8 cellular contexts compared by ENCODE assay signal in genomic region chr11:62573006-62573591, GRCh38. TPM values are rescaled to one million over a fixed set of nuclear protein-coding genes. Genes with fewer than 3 reads are reported as not detected.
DNase-seq lines count a peak whose midpoint lies in the region; ATAC-seq and TF ChIP-seq lines count a peak whose summit lies in the region.

No MANE protein-coding gene starts in this region.

- H3K27ac ChIP-seq in breast epithelium: peak overlapping the region; percentile 86 to 90
- peak overlapping the region; percentile 82 to 95 for H3K27ac ChIP-seq in tibial artery

- H3K36me3 ChIP-seq in breast epithelium (no peaks in the 10 kb centered on the region), tibial artery (peaks cover 41 to 67% (median 43%) of the 10 kb centered on the region in 3 donors)

- H3K4me3 ChIP-seq in breast epithelium (peak overlapping the region; percentile 76 to 88 (median 87)), lower leg skin (ENCODE audit: low read depth, poor library complexity, severe bottlenecking) (peak overlapping the region; percentile 82), tibial artery (peak overlapping the region; percentile 71 to 82)

- H3K9me3 ChIP-seq in breast epithelium (no peaks in the 10 kb centered on the region), tibial artery (no peaks in the 10 kb centered on the region)

- intact Hi-C loops in breast epithelium (cut with DNase I; ENCODE audit: low total_unique reads): no loop called here
- intact Hi-C loops in lower leg skin (cut with DNase I; ENCODE audit: low total_unique reads): no loop called here
- intact Hi-C loops in tibial artery (cut with DNase I; ENCODE audit: low total_unique reads): no loop called here

- H3K4me1 ChIP-seq in breast epithelium: peaks cover 0 to 9% of the 10 kb centered on the region in 2 donors
- peaks cover 0 to 35% (median 20%) of the 10 kb centered on the region in 4 donors for H3K4me1 ChIP-seq in tibial artery

- no peak for TF ChIP-seq POLR2A in breast epithelium (IDR thresholded peaks at IDR 0.05)
- no peak for TF ChIP-seq POLR2A in lower leg skin (IDR thresholded peaks at IDR 0.05)

- TF ChIP-seq CTCF in breast epithelium (IDR thresholded peaks at IDR 0.05) (no peak), lower leg skin (IDR thresholded peaks at IDR 0.05) (no peak), tibial artery (IDR thresholded peaks at IDR 0.05) (no peak)

- H3K27me3 ChIP-seq in breast epithelium: no peaks in the 10 kb centered on the region
- H3K27me3 ChIP-seq in tibial artery: no peaks in the 10 kb centered on the region

- peak; percentile 51 for DNase-seq in NCI-H748 (lab: John Stamatoyannopoulos, UW; ENCODE audit: unreplicated experiment)
- DNase-seq in NCI-H748 treated with DMSO at 0.1 percent for 48 hours (lab: John Stamatoyannopoulos, UW): no peak
- peak; percentile 20 for DNase-seq in NOMO-1 treated with dmso at 0.1 percent for 144 hours (lab: John Stamatoyannopoulos, UW; ENCODE audit: unreplicated experiment)
- no peak for DNase-seq in breast epithelium (ENCODE audit: low spot score in 2 of 2)
- DNase-seq in lower leg skin (ENCODE audit: low spot score in 2 of 2): no peak
- peak in 1 of 2 donors; percentile 68 for DNase-seq in tibial artery

- WGBS in lower leg skin, 2 donors: 0 to 1% methylated on average over 33 of the region's 33 CpGs

- ATAC-seq in GM21381 (IDR thresholded peaks at IDR 0.05; ENCODE audit: unreplicated experiment) (no peak), GM21576 (IDR thresholded peaks at IDR 0.05; ENCODE audit: unreplicated experiment) (no peak)

RNA-seq across cellular contexts. Expression of gene EEF1G, which starts 0.6 kb away (rescaled TPM):
- total RNA-seq in breast epithelium (1,000 to 10,000 TPM; 1,312 to 1,961 (median 1,794) TPM), lower leg skin (1,000 to 10,000 TPM; 2,343 to 3,224 (median 2,571) TPM)

RNA-seq across cellular contexts. Expression of gene TUT1, which starts 18.2 kb away (rescaled TPM):
- 10 to 100 TPM in 2 of 3 donors, 1 to 10 TPM in 1; 7.7 to 12.1 (median 10.7) TPM for total RNA-seq in breast epithelium
- total RNA-seq in lower leg skin: 10 to 100 TPM; 11.0 to 29.8 (median 15.8) TPM

RNA-seq across cellular contexts. Expression of gene AHNAK, which starts 26.5 kb away (rescaled TPM):
- total RNA-seq in breast epithelium: 1,000 to 10,000 TPM in 2 of 3 donors, 100 to 1,000 TPM in 1; 636 to 1,393 (median 1,040) TPM
- total RNA-seq in lower leg skin: 1,000 to 10,000 TPM; 1,345 to 1,611 (median 1,532) TPM

RNA-seq across cellular contexts. Expression of gene MTA2, which starts 28.6 kb away (rescaled TPM):
- total RNA-seq in breast epithelium (10 to 100 TPM; 61.3 to 92.8 (median 85.5) TPM), lower leg skin (100 to 1,000 TPM in 2 of 4 donors, 10 to 100 TPM in 2; 91.3 to 139 (median 98.3) TPM)

RNA-seq across cellular contexts. Expression of gene EML3, which starts 39.5 kb away (rescaled TPM):
- 10 to 100 TPM; 34.7 to 58.7 (median 35.7) TPM for total RNA-seq in breast epithelium
- 10 to 100 TPM; 39.5 to 61.0 (median 42.9) TPM for total RNA-seq in lower leg skin

Comparison
In these comparisons a context has a peak if more than half of its experiments do, and no peak if none do; other contexts are left out.
1. DNase-seq: peak in NCI-H748 (single experiment) and NOMO-1 treated with dmso at 0.1 percent for 144 hours (single experiment); none in NCI-H748 treated with DMSO at 0.1 percent for 48 hours (single experiment), breast epithelium (0 of 2) and lower leg skin (0 of 2).
2. Peak in every context shown above with its lines, with median percentiles within 50 percentile points of each other: H3K4me3 ChIP-seq.